ENCODE assay signal across 8 cellular contexts in genomic region chr17:50478391-50479361, GRCh38. TPM values are rescaled to one million over a fixed set of nuclear protein-coding genes. Genes with fewer than 3 reads are reported as not detected.
DNase-seq lines count a peak whose midpoint lies in the region; ATAC-seq and TF ChIP-seq lines count a peak whose summit lies in the region.

RSAD1 (plus strand) TSS chr17:50478860; CDS start chr17:50478885, 25 bp downstream.

- peak; percentile 74 for ATAC-seq in GM21360 (IDR thresholded peaks at IDR 0.05; ENCODE audit: unreplicated experiment)
- peak; percentile 95 for ATAC-seq in activated CD8-positive, alpha-beta memory T cell treated with anti-CD3 and anti-CD28 coated beads, Interleukin-2, amount 10 ng/mL, durations not matched to agents 7 days and 5 days

- CTCF ChIA-PET in activated CD8-positive, alpha-beta memory T cell treated with anti-CD3 and anti-CD28 coated beads, Interleukin-2, amount 10 ng/mL, durations not matched to agents 7 days and 5 days (lab: Charles Lee): interaction anchor here (0.6 to 2.2 kb wide), 33 partner anchors 8 to 278 kb away, joined by 3 to 13 read pairs (median 4); partner anchors contain the start of genes ACSF2, CHAD, EME1 and LRRC59

- no peaks in the 10 kb centered on the region for H3K27me3 Mint-ChIP-seq in activated CD8-positive, alpha-beta memory T cell treated with anti-CD3 and anti-CD28 coated beads, Interleukin-2, amount 10 ng/mL, durations not matched to agents 7 days and 5 days
- H3K27me3 Mint-ChIP-seq in mesothelial cell of epicardium (ENCODE audit: low read depth): no peaks in the 10 kb centered on the region

- peak within 1 kb of the TSS; percentile 83 for H3K4me3 Mint-ChIP-seq in activated CD8-positive, alpha-beta memory T cell treated with anti-CD3 and anti-CD28 coated beads, Interleukin-2, amount 10 ng/mL, durations not matched to agents 7 days and 5 days
- peak within 1 kb of the TSS; percentile 81 for H3K4me3 Mint-ChIP-seq in mesothelial cell of epicardium

- DNase-seq in Caki2 (ENCODE audit: low read depth): peak; percentile 95
- peak; percentile 91 for DNase-seq in HT1080 (ENCODE audit: low read depth)
- DNase-seq in NOMO-1 treated with DMSO at 0.1 percent for 48 hours (lab: John Stamatoyannopoulos, UW; ENCODE audit: unreplicated experiment): peak; percentile 90
- peak; percentile 89 for DNase-seq in activated CD8-positive, alpha-beta memory T cell treated with anti-CD3 and anti-CD28 coated beads, Interleukin-2, amount 10 ng/mL, durations not matched to agents 7 days and 5 days
- peak; percentile 81 to 87 for DNase-seq in mesothelial cell of epicardium (ENCODE audit: low spot score in 2 of 2, unreplicated experiment in 2 of 2)
- DNase-seq in stimulated activated CD8-positive, alpha-beta memory T cell treated with anti-CD3 and anti-CD28 coated beads, Interleukin-15, amount 100 ng/mL, for 48 hours (ENCODE audit: low read depth in 2 of 2): peak; percentile 70 to 82

- H3K36me3 Mint-ChIP-seq in activated CD8-positive, alpha-beta memory T cell treated with anti-CD3 and anti-CD28 coated beads, Interleukin-2, amount 10 ng/mL, durations not matched to agents 7 days and 5 days: peaks cover 5% of the 10 kb centered on the region
- H3K36me3 Mint-ChIP-seq in mesothelial cell of epicardium: peaks cover 11% of the 10 kb centered on the region

- peak; percentile 76 for TF ChIP-seq CTCF in mesothelial cell of epicardium (IDR thresholded peaks at IDR 0.05; ENCODE audit: unreplicated experiment)

- H3K4me1 Mint-ChIP-seq in activated CD8-positive, alpha-beta memory T cell treated with anti-CD3 and anti-CD28 coated beads, Interleukin-2, amount 10 ng/mL, durations not matched to agents 7 days and 5 days: peaks cover 27% of the 10 kb centered on the region
- peaks cover 12% of the 10 kb centered on the region for H3K4me1 Mint-ChIP-seq in mesothelial cell of epicardium

- peak within 1 kb of the TSS; percentile 72 for H3K27ac Mint-ChIP-seq in activated CD8-positive, alpha-beta memory T cell treated with anti-CD3 and anti-CD28 coated beads, Interleukin-2, amount 10 ng/mL, durations not matched to agents 7 days and 5 days
- peak within 1 kb of the TSS; percentile 92 for H3K27ac Mint-ChIP-seq in mesothelial cell of epicardium

- in situ Hi-C loops in Caki2 (cut with HindIII; ENCODE audit: low pct_unique_long_range_greater_than_20kb, low sequenced_read_pairs) (no loop called here), endometrial microvascular endothelial cells (cut with HindIII; ENCODE audit: inconsistent ontology term, low pct_unique_long_range_greater_than_20kb, low sequenced_read_pairs) (no loop called here)

- no peaks in the 10 kb centered on the region for H3K9me3 Mint-ChIP-seq in activated CD8-positive, alpha-beta memory T cell treated with anti-CD3 and anti-CD28 coated beads, Interleukin-2, amount 10 ng/mL, durations not matched to agents 7 days and 5 days (ENCODE audit: low read depth)
- H3K9me3 Mint-ChIP-seq in mesothelial cell of epicardium: no peaks in the 10 kb centered on the region

RNA-seq across cellular contexts. Expression of gene RSAD1, which starts in this region (rescaled TPM):
- 31.4 and 41.4 TPM in 2 replicates for total RNA-seq in Caki2 (2014; rRNA removed; shearing (Covaris generic); ENCODE audit: low replicate concordance)
- total RNA-seq in HT1080 (2014; rRNA removed; shearing (Covaris generic)): 28.8 and 30.4 TPM in 2 replicates
- polyA plus RNA-seq in HT1080 (2015; cell fraction: cytosol; rRNA removed): 25.4 and 25.8 TPM in 2 replicates
- polyA plus RNA-seq in HT1080 (2015; cell fraction: nucleus; rRNA removed): 66.9 and 77.4 TPM in 2 replicates
- total RNA-seq in activated CD8-positive, alpha-beta memory T cell treated with anti-CD3 and anti-CD28 coated beads, Interleukin-2, amount 10 ng/mL, durations not matched to agents 7 days and 5 days: 10 to 100 TPM; 30.3 to 33.2 TPM
- total RNA-seq in endometrial microvascular endothelial cells (ENCODE audit: inconsistent ontology term) (33.2 TPM), mesothelial cell of epicardium (40.1 to 40.8 TPM (median 40.7 TPM) in 3 replicates)

Comparison
In these comparisons a context has a peak if more than half of its experiments do, and no peak if none do; other contexts are left out.
1. Peak in every context shown above with its lines: DNase-seq and ATAC-seq.